9 cellular contexts compared by ENCODE assay signal in the genomic region with DNA sequence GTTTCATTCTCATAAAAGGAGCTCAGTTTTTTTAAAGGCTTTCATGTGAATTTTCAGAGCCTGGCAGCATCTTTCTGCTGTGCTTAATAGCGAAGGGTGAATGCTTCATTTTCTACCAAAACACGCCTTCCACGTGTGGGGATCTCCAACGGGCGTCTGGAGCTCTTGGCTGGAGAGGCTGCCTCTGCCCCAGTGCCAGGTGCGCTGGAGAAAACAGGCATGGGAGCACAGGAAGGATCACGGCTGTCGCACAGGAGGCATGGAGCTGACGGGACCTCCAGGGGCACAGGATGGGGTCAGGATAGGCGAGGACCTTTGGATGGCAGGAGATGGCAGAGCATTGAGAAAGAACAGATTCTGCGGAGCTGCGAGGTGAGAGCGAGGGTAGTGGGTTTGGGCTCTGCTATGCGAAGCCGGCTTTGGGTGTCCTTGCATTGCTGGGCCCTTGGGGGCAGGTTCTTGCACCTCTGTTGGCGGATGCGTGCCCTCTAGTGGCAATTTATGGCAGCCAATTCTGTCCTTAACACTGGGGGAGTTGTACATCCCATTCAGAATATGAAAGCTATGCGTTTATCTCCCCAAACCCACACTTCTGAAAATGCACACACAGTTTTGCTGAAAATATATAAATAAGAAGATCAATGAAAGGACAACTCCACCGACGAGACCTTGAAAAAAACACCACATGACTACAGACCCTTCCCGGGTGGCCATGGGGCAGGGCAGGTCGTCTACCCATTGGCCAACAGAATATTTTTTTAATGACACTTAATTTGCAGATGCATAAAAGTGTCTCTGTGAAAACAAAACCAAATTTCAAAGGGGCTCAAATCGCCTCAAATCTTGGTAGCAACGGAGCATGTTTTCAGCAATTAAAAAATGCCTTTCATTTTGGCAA.
DNase-seq lines count a peak whose midpoint lies in the region; ATAC-seq, FAIRE-seq and TF ChIP-seq lines count a peak whose summit lies in the region.
"Had no signal": no experiment of that assay in that cellular context is flagged by ENCODE, and none has a peak within 500 bp of the region (broad histone marks: within the 10 kb centered on the region; RNA-seq: fewer than 3 reads in every experiment).

No MANE protein-coding gene starts in this region.

- TF ChIP-seq CTCF in epithelial cell of proximal tubule (conservative IDR thresholded peaks at IDR 0.05; ENCODE audit: low read depth, low read length) = peak; percentile 87
- peak; percentile 63 for TF ChIP-seq CTCF in osteocyte (IDR thresholded peaks at IDR 0.05)

- peak; percentile 19 for DNase-seq in activated naive CD4-positive, alpha-beta T cell treated with Interleukin-2 at 50 U/mL for 16 hours
- no peak for DNase-seq in activated naive CD4-positive, alpha-beta T cell (lab: John Stamatoyannopoulos, UW)
- DNase-seq in H54 (ENCODE audit: insufficient read length, low spot score) = peak; percentile 49
- DNase-seq in M059J (ENCODE audit: low read depth) = peak; percentile 45
- DNase-seq in SW480 (ENCODE audit: low spot score) = peak; percentile 50
- DNase-seq in epithelial cell of proximal tubule (ENCODE audit: low read depth) = no peak
- no peak for DNase-seq in osteocyte (ENCODE audit: extremely low spot score, unreplicated experiment)

- no peak overlapping the region for H3K4me3 ChIP-seq in epithelial cell of proximal tubule (ENCODE audit: low read depth, low read length)

- H3K36me3 Mint-ChIP-seq in osteocyte (ENCODE audit: unreplicated experiment) = no peaks in the 10 kb centered on the region

- peaks cover 18% of the 10 kb centered on the region for H3K4me1 Mint-ChIP-seq in osteocyte (ENCODE audit: unreplicated experiment)

- no peak for FAIRE-seq in H54 (lab: Jason Lieb, UNC)
- FAIRE-seq: islet of Langerhans had no signal

- ATAC-seq in HG03457 (IDR thresholded peaks at IDR 0.05; ENCODE audit: unreplicated experiment) = no peak

- H3K27me3 Mint-ChIP-seq in osteocyte (ENCODE audit: unreplicated experiment) = no peaks in the 10 kb centered on the region

- no peak overlapping the region for H3K4me3 Mint-ChIP-seq in osteocyte (ENCODE audit: unreplicated experiment)

- TF ChIP-seq POLR2A in H54 (IDR thresholded peaks at IDR 0.05; ENCODE audit: low read depth, low read length) = no peak

- H3K27ac Mint-ChIP-seq in osteocyte (ENCODE audit: unreplicated experiment) = no peak overlapping the region

- H3K9me3 Mint-ChIP-seq in osteocyte (ENCODE audit: unreplicated experiment) = no peaks in the 10 kb centered on the region

Comparison
In these comparisons a context has a peak if more than half of its experiments do, and no peak if none do; other contexts are left out.
1. DNase-seq: peak in activated naive CD4-positive, alpha-beta T cell treated with Interleukin-2 at 50 U/mL for 16 hours (single experiment), H54 (single experiment), M059J (single experiment) and SW480 (single experiment); none in activated naive CD4-positive, alpha-beta T cell (0 of 4), epithelial cell of proximal tubule (single experiment) and osteocyte (single experiment).